Comparison of ENCODE assay signal across 12 cellular contexts in the genomic region with DNA sequence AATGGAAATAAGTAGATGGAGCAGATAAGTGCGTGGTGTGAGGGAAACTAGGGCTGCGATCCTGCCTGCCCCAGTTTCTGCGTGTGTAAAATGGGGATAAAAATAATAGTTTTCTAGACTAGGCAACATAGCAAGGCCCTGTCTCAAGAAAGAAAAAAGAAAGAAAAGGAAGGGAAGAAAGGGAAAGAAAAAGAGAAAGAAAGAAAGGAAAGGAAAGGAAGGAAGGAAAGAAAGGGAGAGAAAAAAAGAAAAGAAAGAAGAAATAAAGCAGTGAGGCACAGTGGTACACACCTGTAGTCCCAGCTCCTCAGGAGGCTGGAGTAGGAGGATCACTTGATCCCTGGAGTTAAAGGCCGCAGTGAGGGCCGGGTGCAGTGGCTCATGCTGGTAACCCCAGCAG.
A peak's percentile ranks its signal among the peaks of the same experiment; 100 is the strongest.
DNase-seq lines count a peak whose midpoint lies in the region; ATAC-seq lines count a peak whose summit lies in the region.
"Had no signal": no experiment of that assay in that cellular context is flagged by ENCODE, and none has a peak within 500 bp of the region (broad histone marks: within the 10 kb centered on the region; RNA-seq: fewer than 3 reads in every experiment).

No MANE protein-coding gene starts in this region.

- ATAC-seq in stimulated activated naive CD8-positive, alpha-beta T cell treated with anti-CD3 and anti-CD28 coated beads, Interleukin-15, Interleukin-2, amounts not matched to agents 100 U/mL and 50 U/mL, for 24 hours = no peak
- ATAC-seq in central memory CD8-positive, alpha-beta T cell (replicated peaks; ENCODE audit: extremely low read depth, poor library complexity, severe bottlenecking) = no peak
- no peak for ATAC-seq in GM21381 (IDR thresholded peaks at IDR 0.05; ENCODE audit: unreplicated experiment)
- ATAC-seq: SK-N-SH treated with all-trans-retinoic acid at 6 μM for 48 hours had no signal

- H3K9me3 Mint-ChIP-seq in stimulated activated naive CD8-positive, alpha-beta T cell treated with anti-CD3 and anti-CD28 coated beads, Interleukin-15, Interleukin-2, amounts not matched to agents 100 ng/mL and 50 ng/mL, for 24 hours = no peaks in the 10 kb centered on the region
- no peaks in the 10 kb centered on the region for H3K9me3 Mint-ChIP-seq in central memory CD8-positive, alpha-beta T cell

- no peak overlapping the region for H3K4me3 Mint-ChIP-seq in stimulated activated naive CD8-positive, alpha-beta T cell treated with anti-CD3 and anti-CD28 coated beads, Interleukin-15, Interleukin-2, amounts not matched to agents 100 ng/mL and 50 ng/mL, for 24 hours
- H3K4me3 Mint-ChIP-seq in central memory CD8-positive, alpha-beta T cell = peak overlapping the region; percentile 71

- no peak for DNase-seq in stimulated activated naive CD8-positive, alpha-beta T cell treated with anti-CD3 and anti-CD28 coated beads, Interleukin-15, Interleukin-2, amounts not matched to agents 100 U/mL and 50 U/mL, for 24 hours
- DNase-seq in central memory CD8-positive, alpha-beta T cell (ENCODE audit: low spot score in 2 of 2) = no peak
- DNase-seq in NCI-H1694 (lab: John Stamatoyannopoulos, UW) (no peak), NCI-H2227 (lab: John Stamatoyannopoulos, UW; ENCODE audit: unreplicated experiment) (no peak)
- DNase-seq: amniotic stem cell; glutamatergic neuron; KBM-7; NCI-H1105 treated with DMSO at 0.1 percent for 48 hours; stimulated activated CD4-positive, alpha-beta T cell treated with anti-CD3 and anti-CD28 coated beads, Interleukin-12 subunit alpha, Interleukin-12 subunit beta, amount 100 ng/mL, for 4 hours had no signal

- peaks cover 12% of the 10 kb centered on the region for H3K36me3 Mint-ChIP-seq in stimulated activated naive CD8-positive, alpha-beta T cell treated with anti-CD3 and anti-CD28 coated beads, Interleukin-15, Interleukin-2, amounts not matched to agents 100 ng/mL and 50 ng/mL, for 24 hours (ENCODE audit: low read depth)
- peaks cover 9% of the 10 kb centered on the region for H3K36me3 Mint-ChIP-seq in central memory CD8-positive, alpha-beta T cell (ENCODE audit: insufficient read depth)

- peak overlapping the region; percentile 58 for H3K27ac Mint-ChIP-seq in stimulated activated naive CD8-positive, alpha-beta T cell treated with anti-CD3 and anti-CD28 coated beads, Interleukin-15, Interleukin-2, amounts not matched to agents 100 ng/mL and 50 ng/mL, for 24 hours
- H3K27ac Mint-ChIP-seq in central memory CD8-positive, alpha-beta T cell (ENCODE audit: low read depth) = no peak overlapping the region

- no peaks in the 10 kb centered on the region for H3K27me3 Mint-ChIP-seq in stimulated activated naive CD8-positive, alpha-beta T cell treated with anti-CD3 and anti-CD28 coated beads, Interleukin-15, Interleukin-2, amounts not matched to agents 100 ng/mL and 50 ng/mL, for 24 hours
- H3K27me3 Mint-ChIP-seq in central memory CD8-positive, alpha-beta T cell = no peaks in the 10 kb centered on the region

- H3K4me1 Mint-ChIP-seq in stimulated activated naive CD8-positive, alpha-beta T cell treated with anti-CD3 and anti-CD28 coated beads, Interleukin-15, Interleukin-2, amounts not matched to agents 100 ng/mL and 50 ng/mL, for 24 hours (ENCODE audit: low read depth) = peaks cover 27% of the 10 kb centered on the region
- H3K4me1 Mint-ChIP-seq in central memory CD8-positive, alpha-beta T cell = peaks cover 10% of the 10 kb centered on the region
